20 cellular contexts compared by ENCODE assay signal in genomic region chr13:113146750-113147149, GRCh38. TPM values are rescaled to one million over a fixed set of nuclear protein-coding genes. Genes with fewer than 3 reads are reported as not detected.
DNase-seq lines count a peak whose midpoint lies in the region; ATAC-seq lines count a peak whose summit lies in the region.
"Had no signal": no experiment of that assay in that cellular context is flagged by ENCODE, and none has a peak within 500 bp of the region (broad histone marks: within the 10 kb centered on the region; RNA-seq: fewer than 3 reads in every experiment).

No MANE protein-coding gene starts in this region.

- intact Hi-C loops in activated CD4-positive, alpha-beta memory T cell treated with anti-CD3 and anti-CD28 coated beads for 36 hours (cut with micrococcal nuclease) = no loop called here

- peaks cover 3% of the 10 kb centered on the region for H3K36me3 Mint-ChIP-seq in activated CD4-positive, alpha-beta memory T cell treated with anti-CD3 and anti-CD28 coated beads for 36 hours
- no peaks in the 10 kb centered on the region for H3K36me3 Mint-ChIP-seq in activated CD4-positive, alpha-beta memory T cell treated with anti-CD3 and anti-CD28 coated beads, Interleukin-2, amount 10 ng/mL, durations not matched to agents 7 days and 5 days (ENCODE audit: low read depth)
- peaks cover 9% of the 10 kb centered on the region for H3K36me3 Mint-ChIP-seq in activated T-helper 17 cell treated with anti-CD3 and anti-CD28 coated beads, Interleukin-2, amount 50 U/mL, for 72 hours (ENCODE audit: low read depth)

- H3K27ac Mint-ChIP-seq in activated CD4-positive, alpha-beta memory T cell treated with anti-CD3 and anti-CD28 coated beads for 36 hours = no peak overlapping the region
- H3K27ac Mint-ChIP-seq in activated CD4-positive, alpha-beta memory T cell treated with anti-CD3 and anti-CD28 coated beads, Interleukin-2, amount 10 ng/mL, durations not matched to agents 7 days and 5 days = no peak overlapping the region
- peak overlapping the region; percentile 94 for H3K27ac Mint-ChIP-seq in activated T-helper 17 cell treated with anti-CD3 and anti-CD28 coated beads, Interleukin-2, amount 50 U/mL, for 72 hours
- H3K27ac Mint-ChIP-seq: B cell had no signal

- CTCF ChIA-PET in activated CD4-positive, alpha-beta memory T cell treated with anti-CD3 and anti-CD28 coated beads for 36 hours (lab: Charles Lee) = no interaction called here
- CTCF ChIA-PET in activated CD4-positive, alpha-beta memory T cell treated with anti-CD3 and anti-CD28 coated beads, Interleukin-2, amount 10 ng/mL, durations not matched to agents 7 days and 5 days (lab: Charles Lee) = no interaction called here

- peaks cover 2% of the 10 kb centered on the region for H3K27me3 Mint-ChIP-seq in activated CD4-positive, alpha-beta memory T cell treated with anti-CD3 and anti-CD28 coated beads for 36 hours
- H3K27me3 Mint-ChIP-seq in activated CD4-positive, alpha-beta memory T cell treated with anti-CD3 and anti-CD28 coated beads, Interleukin-2, amount 10 ng/mL, durations not matched to agents 7 days and 5 days = peaks cover 6% of the 10 kb centered on the region
- no peaks in the 10 kb centered on the region for H3K27me3 Mint-ChIP-seq in activated T-helper 17 cell treated with anti-CD3 and anti-CD28 coated beads, Interleukin-2, amount 50 U/mL, for 72 hours

- H3K9me3 Mint-ChIP-seq in activated CD4-positive, alpha-beta memory T cell treated with anti-CD3 and anti-CD28 coated beads for 36 hours = peaks cover 8% of the 10 kb centered on the region
- peaks cover 4% of the 10 kb centered on the region for H3K9me3 Mint-ChIP-seq in activated CD4-positive, alpha-beta memory T cell treated with anti-CD3 and anti-CD28 coated beads, Interleukin-2, amount 10 ng/mL, durations not matched to agents 7 days and 5 days
- H3K9me3 Mint-ChIP-seq in activated T-helper 17 cell treated with anti-CD3 and anti-CD28 coated beads, Interleukin-2, amount 50 U/mL, for 72 hours = no peaks in the 10 kb centered on the region

- peak; percentile 2 for DNase-seq in activated CD4-positive, alpha-beta memory T cell treated with anti-CD3 and anti-CD28 coated beads for 36 hours
- DNase-seq in activated CD4-positive, alpha-beta memory T cell treated with anti-CD3 and anti-CD28 coated beads, Interleukin-2, amount 10 ng/mL, durations not matched to agents 7 days and 5 days = no peak
- DNase-seq in D341Med (ENCODE audit: low spot score) (peak; percentile 20), mesenteric fat pad (ENCODE audit: low spot score) (peak; percentile 59)
- DNase-seq: 8988T; COR-L47; NCI-H1092 treated with DMSO at 0.1 percent for 48 hours; NCI-H146; NCI-H2081; NCI-H748 treated with DMSO at 0.1 percent for 48 hours; NK-92 treated with Interleukin-12 subunit alpha and Interleukin-12 subunit beta, amount 100 ng/mL, for 24 hours; Right ventricle myocardium superior had no signal

- H3K4me3 Mint-ChIP-seq in activated CD4-positive, alpha-beta memory T cell treated with anti-CD3 and anti-CD28 coated beads for 36 hours = no peak overlapping the region
- no peak overlapping the region for H3K4me3 Mint-ChIP-seq in activated CD4-positive, alpha-beta memory T cell treated with anti-CD3 and anti-CD28 coated beads, Interleukin-2, amount 10 ng/mL, durations not matched to agents 7 days and 5 days
- H3K4me3 Mint-ChIP-seq in activated T-helper 17 cell treated with anti-CD3 and anti-CD28 coated beads, Interleukin-2, amount 50 U/mL, for 72 hours = peak overlapping the region; percentile 70
- H3K4me3 Mint-ChIP-seq: B cell had no signal

- no peak for ATAC-seq in activated T-helper 17 cell treated with anti-CD3 and anti-CD28 coated beads, Interleukin-2, amount 50 U/mL, for 72 hours (replicated peaks)
- no peak for ATAC-seq in GM18511 (IDR thresholded peaks at IDR 0.05; ENCODE audit: unreplicated experiment)
- no peak for ATAC-seq in HG03565 (IDR thresholded peaks at IDR 0.05; ENCODE audit: unreplicated experiment)
- ATAC-seq in GM18502 (IDR thresholded peaks at IDR 0.05; ENCODE audit: poor library complexity, unreplicated experiment) = no peak
- ATAC-seq: HCT116 had no signal

- H3K4me1 Mint-ChIP-seq in activated CD4-positive, alpha-beta memory T cell treated with anti-CD3 and anti-CD28 coated beads for 36 hours (ENCODE audit: low read depth) = peaks cover 7% of the 10 kb centered on the region
- peaks cover 2% of the 10 kb centered on the region for H3K4me1 Mint-ChIP-seq in activated CD4-positive, alpha-beta memory T cell treated with anti-CD3 and anti-CD28 coated beads, Interleukin-2, amount 10 ng/mL, durations not matched to agents 7 days and 5 days
- peaks cover 7% of the 10 kb centered on the region for H3K4me1 Mint-ChIP-seq in activated T-helper 17 cell treated with anti-CD3 and anti-CD28 coated beads, Interleukin-2, amount 50 U/mL, for 72 hours
- H3K4me1 Mint-ChIP-seq: B cell had no signal

- POLR2A ChIA-PET in activated CD4-positive, alpha-beta memory T cell treated with anti-CD3 and anti-CD28 coated beads for 36 hours (lab: Charles Lee) = no interaction called here
- POLR2A ChIA-PET in activated CD4-positive, alpha-beta memory T cell treated with anti-CD3 and anti-CD28 coated beads, Interleukin-2, amount 10 ng/mL, durations not matched to agents 7 days and 5 days (lab: Charles Lee) = no interaction called here

RNA-seq across cellular contexts. Expression of gene PROZ, which starts 11.7 kb away (rescaled TPM):
- not detected for total RNA-seq in activated CD4-positive, alpha-beta memory T cell treated with anti-CD3 and anti-CD28 coated beads for 36 hours
- total RNA-seq in activated CD4-positive, alpha-beta memory T cell treated with anti-CD3 and anti-CD28 coated beads, Interleukin-2, amount 10 ng/mL, durations not matched to agents 7 days and 5 days = not detected
- 1 to 10 TPM in 1 of 2 donors, under 1 TPM in 1; 0.39 to 4.3 TPM for total RNA-seq in activated T-helper 17 cell treated with anti-CD3 and anti-CD28 coated beads, Interleukin-2, amount 50 U/mL, for 72 hours
- total RNA-seq in mesenteric fat pad = not detected
- total RNA-seq: B cell, LHCN-M2, NCI-H460, Right ventricle myocardium superior had no signal

RNA-seq across cellular contexts. Expression of gene F10, which starts 24.2 kb away (rescaled TPM):
- not detected for total RNA-seq in activated CD4-positive, alpha-beta memory T cell treated with anti-CD3 and anti-CD28 coated beads for 36 hours
- total RNA-seq in activated CD4-positive, alpha-beta memory T cell treated with anti-CD3 and anti-CD28 coated beads, Interleukin-2, amount 10 ng/mL, durations not matched to agents 7 days and 5 days = not detected
- total RNA-seq in activated T-helper 17 cell treated with anti-CD3 and anti-CD28 coated beads, Interleukin-2, amount 50 U/mL, for 72 hours = 1 to 10 TPM in 1 of 2 donors, not detected in 1; 1.0 TPM
- 6.6 TPM for total RNA-seq in mesenteric fat pad
- total RNA-seq: B cell had no signal

RNA-seq across cellular contexts. Expression of gene F7, which starts 41.2 kb away (rescaled TPM):
- total RNA-seq in activated CD4-positive, alpha-beta memory T cell treated with anti-CD3 and anti-CD28 coated beads for 36 hours = under 1 TPM; 0.29 to 0.56 TPM
- not detected for total RNA-seq in activated CD4-positive, alpha-beta memory T cell treated with anti-CD3 and anti-CD28 coated beads, Interleukin-2, amount 10 ng/mL, durations not matched to agents 7 days and 5 days
- total RNA-seq in activated T-helper 17 cell treated with anti-CD3 and anti-CD28 coated beads, Interleukin-2, amount 50 U/mL, for 72 hours = under 1 TPM in 1 of 2 donors, not detected in 1; 0.40 TPM
- 0.35 TPM for total RNA-seq in mesenteric fat pad
- total RNA-seq: B cell, LHCN-M2 had no signal
